8 cellular contexts compared by ENCODE assay signal in genomic region chr9:137550241-137550621, GRCh38. TPM values are rescaled to one million over a fixed set of nuclear protein-coding genes. Genes with fewer than 3 reads are reported as not detected.
DNase-seq lines count a peak whose midpoint lies in the region; ATAC-seq, FAIRE-seq and TF ChIP-seq lines count a peak whose summit lies in the region.

TSS of gene PNPLA7 (minus strand) at chr9:137550402. CDS start at chr9:137550197, 205 bp downstream.

- H3K27ac ChIP-seq in colonic mucosa = peak within 1 kb of the TSS; percentile 83
- H3K27ac ChIP-seq in kidney (ENCODE audit: low read depth in 2 of 2, low read length in 2 of 2) = peak within 1 kb of the TSS; percentile 63 to 86
- peak within 1 kb of the TSS; percentile 53 for H3K27ac ChIP-seq in smooth muscle cell (ENCODE audit: low read depth)

- DNase-seq in A172 (ENCODE audit: low spot score) (peak; percentile 74), GM19238 (ENCODE audit: insufficient read length, low spot score) (peak; percentile 71), NCI-H226 (peak; percentile 33), colonic mucosa (peak; percentile 95), kidney (peak; percentile 96), smooth muscle cell (lab: John Stamatoyannopoulos, UW; ENCODE audit: unreplicated experiment) (peak; percentile 15)
- peak; percentile 42 for DNase-seq in activated CD4-positive, CD25-positive, alpha-beta regulatory T cell treated with anti-CD3 and anti-CD28 coated beads, Interleukin-2, amount 50 U/mL, for 72 hours

- H3F3A ChIP-seq in smooth muscle cell (ENCODE audit: low read depth) = peaks cover 17% of the 10 kb centered on the region

- FAIRE-seq in kidney (lab: Jason Lieb, UNC) = peak; percentile 19

- TF ChIP-seq CTCF in colonic mucosa (IDR thresholded peaks at IDR 0.05) = no peak
- no peak for TF ChIP-seq CTCF in kidney (IDR thresholded peaks at IDR 0.05; ENCODE audit: borderline replicate concordance, extremely low read depth, insufficient read depth)
- TF ChIP-seq CTCF in smooth muscle cell (IDR thresholded peaks at IDR 0.05; ENCODE audit: borderline replicate concordance, insufficient read depth, poor library complexity, severe bottlenecking) = no peak

- H3K4me2 ChIP-seq in smooth muscle cell = peak within 1 kb of the TSS; percentile 92

- H3K9ac ChIP-seq in colonic mucosa (ENCODE audit: low read depth in 2 of 2, low read length in 2 of 2) (peak within 1 kb of the TSS; percentile 81 to 89), kidney (ENCODE audit: low read length in 2 of 2) (peak within 1 kb of the TSS in 1 of 2 donors; percentile 6), smooth muscle cell (ENCODE audit: low read depth) (peak within 1 kb of the TSS; percentile 71)

- intact Hi-C loops in colonic mucosa (cut with DNase I) = no loop called here
- intact Hi-C loops in kidney (cut with DNase I) = no loop called here

- no peaks in the 10 kb centered on the region for H4K20me1 ChIP-seq in smooth muscle cell (ENCODE audit: low read depth)

- H3K36me3 ChIP-seq in colonic mucosa = no peaks in the 10 kb centered on the region
- H3K36me3 ChIP-seq in kidney (ENCODE audit: control insufficient read depth in 1 of 2, insufficient read depth in 2 of 2, low read length in 2 of 2) = peaks cover 3 to 5% of the 10 kb centered on the region in 2 donors
- no peaks in the 10 kb centered on the region for H3K36me3 ChIP-seq in smooth muscle cell (ENCODE audit: low read depth)

- H3K4me3 ChIP-seq in colonic mucosa (peak within 1 kb of the TSS; percentile 59), kidney (ENCODE audit: low read length in 2 of 2) (peak within 1 kb of the TSS; percentile 31 to 61), smooth muscle cell (peak within 1 kb of the TSS; percentile 88)

- 11% methylated on average over 13 of the region's 13 CpGs for WGBS in smooth muscle cell (ENCODE audit: low lambda C conversion rate)

- no peak within 1 kb of the TSS for H2AFZ ChIP-seq in smooth muscle cell (ENCODE audit: low read depth)

- H3K4me1 ChIP-seq in colonic mucosa = peaks cover 6% of the 10 kb centered on the region
- H3K4me1 ChIP-seq in kidney (ENCODE audit: control insufficient read depth in 1 of 2, insufficient read depth in 1 of 2, low read depth in 1 of 2, low read length in 2 of 2) = peaks cover 5 to 11% of the 10 kb centered on the region in 2 donors
- H3K4me1 ChIP-seq in smooth muscle cell (ENCODE audit: low read depth) = peaks cover 3% of the 10 kb centered on the region

- H3K27me3 ChIP-seq in colonic mucosa (no peaks in the 10 kb centered on the region), smooth muscle cell (ENCODE audit: low read depth) (no peaks in the 10 kb centered on the region)

- H3K9me3 ChIP-seq in colonic mucosa (no peaks in the 10 kb centered on the region), kidney (ENCODE audit: control insufficient read depth in 1 of 2, low read length in 2 of 2) (no peaks in the 10 kb centered on the region), smooth muscle cell (replicated peaks; ENCODE audit: low read depth) (no peaks in the 10 kb centered on the region)

- ATAC-seq in HG02870 (IDR thresholded peaks at IDR 0.05; ENCODE audit: unreplicated experiment) = no peak

- no peaks in the 10 kb centered on the region for H3K79me2 ChIP-seq in smooth muscle cell (ENCODE audit: low read depth)

RNA-seq across cellular contexts. Expression of gene PNPLA7, which starts in this region (rescaled TPM):
- total RNA-seq in A172 (2014; rRNA removed; shearing (Covaris generic)) = 0.14 and 0.36 TPM in 2 replicates
- 1 to 10 TPM; 6.1 to 7.1 TPM for total RNA-seq in colonic mucosa
- 9.6 TPM for total RNA-seq in kidney
- 2.1 TPM for polyA plus RNA-seq in kidney (ENCODE audit: insufficient read depth, low read depth, low replicate concordance)
- total RNA-seq in smooth muscle cell = 0.67 TPM in 1 of 2 replicates, not detected in the other
- 0.46 and 1.1 TPM in 2 replicates for polyA plus RNA-seq in smooth muscle cell

Comparison
In these comparisons a context has a peak if more than half of its experiments do, and no peak if none do; other contexts are left out.
1. Peak in DNase-seq in A172; RNA of the gene not detected or under 1 TPM.
2. DNase-seq: peak in every context shown above with its lines; median percentile 96 in kidney; 95 in colonic mucosa; 74 in A172; 71 in GM19238; 42 in activated CD4-positive, CD25-positive, alpha-beta regulatory T cell treated with anti-CD3 and anti-CD28 coated beads, Interleukin-2, amount 50 U/mL, for 72 hours; 33 in NCI-H226; 15 in smooth muscle cell.